In the genomic region with DNA sequence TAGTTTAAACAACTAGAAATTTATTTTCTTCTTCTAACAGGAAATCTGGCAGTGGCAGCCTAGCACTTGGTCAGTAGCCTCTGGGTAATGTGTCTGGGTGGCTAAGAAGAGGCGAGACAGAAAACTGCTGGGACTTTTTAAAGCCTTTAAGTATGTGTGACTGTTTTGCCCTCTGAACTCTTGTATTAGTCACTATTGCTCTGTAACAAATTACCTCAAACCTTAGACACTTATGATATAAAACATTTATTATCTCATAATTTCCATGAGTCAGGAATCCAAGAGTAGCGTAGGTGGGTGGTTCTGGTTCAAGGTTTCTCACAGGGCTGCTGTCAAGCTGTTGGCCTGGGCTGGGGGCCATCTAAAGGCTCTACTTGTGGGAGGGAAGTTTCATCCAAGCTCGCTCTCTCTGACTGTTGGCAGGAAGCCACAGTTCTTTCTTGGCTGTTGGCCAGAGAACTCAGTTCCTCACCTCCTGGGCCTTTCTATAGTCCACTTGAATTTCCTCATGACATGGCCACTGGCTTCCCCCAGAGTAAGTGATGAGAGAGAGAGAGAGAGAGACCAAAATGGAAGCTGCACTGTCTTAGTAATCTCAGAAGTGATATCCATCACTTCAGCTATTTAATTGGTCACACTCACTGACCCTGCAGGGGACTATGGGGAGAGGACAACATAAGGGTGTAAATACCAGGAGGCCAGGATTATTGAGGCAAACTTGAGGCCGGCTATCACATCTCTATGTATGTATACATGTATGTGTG, we compare ENCODE assay signal across 8 cellular contexts. TPM values are rescaled to one million over a fixed set of nuclear protein-coding genes. Genes with fewer than 3 reads are reported as not detected.
DNase-seq lines count a peak whose midpoint lies in the region; ATAC-seq and TF ChIP-seq lines count a peak whose summit lies in the region.

No MANE protein-coding gene starts in this region.

- no peak overlapping the region for H3K27ac ChIP-seq in CD4-positive, alpha-beta T cell (ENCODE audit: low read depth, low read length)
- H3K27ac ChIP-seq in duodenal mucosa (ENCODE audit: low read depth, low read length) (peak overlapping the region; percentile 73), muscle layer of duodenum (ENCODE audit: low read length) (peak overlapping the region; percentile 82)

- H3K9me3 Mint-ChIP-seq in CD4-positive, alpha-beta T cell: no peaks in the 10 kb centered on the region
- no peaks in the 10 kb centered on the region for H3K9me3 Mint-ChIP-seq in glutamatergic neuron (ENCODE audit: unreplicated experiment)

- peak; percentile 13 to 60 (median 36) for DNase-seq in CD4-positive, alpha-beta T cell
- DNase-seq in H4 (ENCODE audit: low spot score) (peak; percentile 59), NCI-H345 treated with DMSO at 0.1 percent for 48 hours (lab: John Stamatoyannopoulos, UW; ENCODE audit: unreplicated experiment) (peak; percentile 85), glutamatergic neuron (no peak)
- peak; percentile 85 to 90 for DNase-seq in activated CD4-positive, alpha-beta T cell treated with anti-CD3 and anti-CD28 coated beads, Interleukin-2, amount 50 U/mL, for 48 hours
- peak; percentile 11 to 26 for DNase-seq in stimulated activated CD8-positive, alpha-beta memory T cell treated with anti-CD3 and anti-CD28 coated beads, Interleukin-7, amount 100 ng/mL, for 1 hour (ENCODE audit: low read depth in 2 of 2)

- H3K4me1 Mint-ChIP-seq in CD4-positive, alpha-beta T cell (ENCODE audit: low read depth): peaks cover 12% of the 10 kb centered on the region
- H3K4me1 Mint-ChIP-seq in glutamatergic neuron (ENCODE audit: low read depth, unreplicated experiment): no peaks in the 10 kb centered on the region

- H3K27me3 Mint-ChIP-seq in CD4-positive, alpha-beta T cell: no peaks in the 10 kb centered on the region
- peaks cover 3% of the 10 kb centered on the region for H3K27me3 Mint-ChIP-seq in glutamatergic neuron (ENCODE audit: unreplicated experiment)

- H3K4me3 ChIP-seq in duodenal mucosa (ENCODE audit: low read depth in 1 of 2, low read length in 2 of 2) (no peak overlapping the region), muscle layer of duodenum (ENCODE audit: low read depth in 1 of 2, low read length in 2 of 2) (no peak overlapping the region)

- H3K36me3 ChIP-seq in duodenal mucosa (ENCODE audit: control insufficient read depth in 1 of 2, insufficient read depth in 2 of 2, low read length in 2 of 2) (no peaks in the 10 kb centered on the region), muscle layer of duodenum (ENCODE audit: control insufficient read depth in 1 of 2, insufficient read depth in 2 of 2, low read length in 2 of 2) (peaks cover 0 to 10% of the 10 kb centered on the region in 2 donors)

- no peaks in the 10 kb centered on the region for H3K27me3 ChIP-seq in CD4-positive, alpha-beta T cell (ENCODE audit: control insufficient read depth, insufficient read depth, low read length)
- no peaks in the 10 kb centered on the region for H3K27me3 ChIP-seq in duodenal mucosa (ENCODE audit: control insufficient read depth in 1 of 2, insufficient read depth in 2 of 2, low read length in 2 of 2)
- H3K27me3 ChIP-seq in muscle layer of duodenum (ENCODE audit: low read depth, low read length): no peaks in the 10 kb centered on the region

- peaks cover 10 to 29% of the 10 kb centered on the region in 2 donors for H3K4me1 ChIP-seq in duodenal mucosa (ENCODE audit: control insufficient read depth in 1 of 2, insufficient read depth in 2 of 2, low read length in 2 of 2)
- peaks cover 11 to 17% of the 10 kb centered on the region in 2 donors for H3K4me1 ChIP-seq in muscle layer of duodenum (ENCODE audit: control insufficient read depth in 1 of 2, insufficient read depth in 2 of 2, low read length in 2 of 2)

- CTCF ChIA-PET in CD4-positive, alpha-beta T cell (lab: Charles Lee): no interaction called here

- intact Hi-C loops in CD4-positive, alpha-beta T cell (cut with DNase I, micrococcal nuclease): no loop called here

- TF ChIP-seq CTCF in CD4-positive, alpha-beta T cell (IDR thresholded peaks at IDR 0.05): no peak
- TF ChIP-seq CTCF in glutamatergic neuron (IDR thresholded peaks at IDR 0.05; ENCODE audit: partially characterized antibody, unreplicated experiment): no peak

- peak; percentile 76 for ATAC-seq in CD4-positive, alpha-beta T cell (ENCODE audit: poor library complexity)

- no peaks in the 10 kb centered on the region for H3K36me3 Mint-ChIP-seq in CD4-positive, alpha-beta T cell (ENCODE audit: low read depth)
- H3K36me3 Mint-ChIP-seq in glutamatergic neuron (ENCODE audit: unreplicated experiment): no peaks in the 10 kb centered on the region

- no peak overlapping the region for H3K4me3 Mint-ChIP-seq in CD4-positive, alpha-beta T cell
- H3K4me3 Mint-ChIP-seq in glutamatergic neuron (ENCODE audit: unreplicated experiment): no peak overlapping the region

- no peaks in the 10 kb centered on the region for H3K9me3 ChIP-seq in CD4-positive, alpha-beta T cell (ENCODE audit: control insufficient read depth, low read length)
- H3K9me3 ChIP-seq in duodenal mucosa (ENCODE audit: control insufficient read depth in 1 of 2, low read length in 2 of 2) (no peaks in the 10 kb centered on the region), muscle layer of duodenum (ENCODE audit: control insufficient read depth in 1 of 2, low read length in 2 of 2) (no peaks in the 10 kb centered on the region)

- POLR2A ChIA-PET in CD4-positive, alpha-beta T cell (lab: Charles Lee): interaction anchor here (0.8 to 2.3 kb wide), 2 partner anchors 17 to 18 kb away, joined by 3 to 7 read pairs; partner anchors contain the start of genes TBC1D22B and TMEM217

- peak overlapping the region; percentile 22 for H3K27ac Mint-ChIP-seq in CD4-positive, alpha-beta T cell
- H3K27ac Mint-ChIP-seq in glutamatergic neuron (ENCODE audit: unreplicated experiment): no peak overlapping the region

- no peak overlapping the region for H3K9ac ChIP-seq in duodenal mucosa (ENCODE audit: low read depth in 1 of 2, low read length in 2 of 2)

RNA-seq across cellular contexts. Expression of gene TBC1D22B, which starts 17.4 kb away (rescaled TPM):
- total RNA-seq in CD4-positive, alpha-beta T cell: 1 to 10 TPM; 5.9 to 6.6 TPM
- total RNA-seq in H4 (2014; rRNA removed; shearing (Covaris generic)): 5.1 and 6.8 TPM in 2 replicates
- total RNA-seq in glutamatergic neuron (ENCODE audit: unreplicated experiment): 10.2 TPM

RNA-seq across cellular contexts. Expression of gene TMEM217, which starts 17.8 kb away (rescaled TPM):
- total RNA-seq in CD4-positive, alpha-beta T cell: under 1 TPM; 0.41 to 0.47 TPM
- 1.1 and 1.6 TPM in 2 replicates for total RNA-seq in H4 (2014; rRNA removed; shearing (Covaris generic))
- not detected for total RNA-seq in glutamatergic neuron (ENCODE audit: unreplicated experiment)
